In genomic region chr6:144158133-144158532, GRCh38 we compare ENCODE assay signal across 12 cellular contexts. TPM values are rescaled to one million over a fixed set of nuclear protein-coding genes. Genes with fewer than 3 reads are reported as not detected.
A peak's percentile ranks its signal among the peaks of the same experiment; 100 is the strongest.
DNase-seq lines count a peak whose midpoint lies in the region; ATAC-seq, FAIRE-seq and TF ChIP-seq lines count a peak whose summit lies in the region.
"Had no signal": no experiment of that assay in that cellular context is flagged by ENCODE, and none has a peak within 500 bp of the region (broad histone marks: within the 10 kb centered on the region; RNA-seq: fewer than 3 reads in every experiment).

No MANE protein-coding gene starts in this region.

- H3K27ac ChIP-seq in SJSA1 = peak overlapping the region; percentile 65
- H3K27ac ChIP-seq in foreskin keratinocyte = no peak overlapping the region
- H3K27ac ChIP-seq in pancreas = no peak overlapping the region
- H3K27ac ChIP-seq in colonic mucosa = no peak overlapping the region
- H3K27ac ChIP-seq: SK-N-MC had no signal

- no peaks in the 10 kb centered on the region for H3K36me3 ChIP-seq in SJSA1
- H3K36me3 ChIP-seq in pancreas = no peaks in the 10 kb centered on the region
- H3K36me3 ChIP-seq in colonic mucosa = no peaks in the 10 kb centered on the region

- H3K9me3 ChIP-seq in SJSA1 (replicated peaks) (no peaks in the 10 kb centered on the region), pancreas (no peaks in the 10 kb centered on the region), colonic mucosa (no peaks in the 10 kb centered on the region)

- H3K4me3 ChIP-seq in SJSA1 (no peak overlapping the region), pancreas (no peak overlapping the region), colonic mucosa (no peak overlapping the region)
- H3K4me3 ChIP-seq: SK-N-MC had no signal

- H3K9ac ChIP-seq in colonic mucosa (ENCODE audit: low read depth in 2 of 2, low read length in 2 of 2) = no peak overlapping the region

- intact Hi-C loops in pancreas (cut with DNase I) (no loop called here), colonic mucosa (cut with DNase I) (no loop called here)

- TF ChIP-seq CTCF in foreskin keratinocyte (conservative IDR thresholded peaks at IDR 0.05) (no peak), pancreas (IDR thresholded peaks at IDR 0.05) (no peak), colonic mucosa (IDR thresholded peaks at IDR 0.05) (no peak)

- WGBS in pancreas, 2 donors = 57 to 62% methylated on average over 3 of the region's 3 CpGs

- ATAC-seq in foreskin keratinocyte = peak; percentile 33
- ATAC-seq in pancreas = peak in 3 of 4 donors; percentile 58 to 66 (median 61)
- ATAC-seq in esophagus mucosa = no peak
- ATAC-seq in GM18520 (IDR thresholded peaks at IDR 0.05; ENCODE audit: unreplicated experiment) = no peak

- in situ Hi-C loops in Caki2 (cut with HindIII; ENCODE audit: low pct_unique_long_range_greater_than_20kb, low sequenced_read_pairs) = no loop called here

- H3K4me1 ChIP-seq in SJSA1 (replicated peaks) (peaks cover 30% of the 10 kb centered on the region), foreskin keratinocyte (no peaks in the 10 kb centered on the region), pancreas (no peaks in the 10 kb centered on the region), colonic mucosa (no peaks in the 10 kb centered on the region)

- H3K27me3 ChIP-seq in SJSA1 (replicated peaks) = no peaks in the 10 kb centered on the region
- no peaks in the 10 kb centered on the region for H3K27me3 ChIP-seq in foreskin keratinocyte
- no peaks in the 10 kb centered on the region for H3K27me3 ChIP-seq in pancreas
- no peaks in the 10 kb centered on the region for H3K27me3 ChIP-seq in colonic mucosa

- DNase-seq in Caki2 (ENCODE audit: low read depth) = peak; percentile 62
- DNase-seq in SJSA1 (ENCODE audit: low read depth in 1 of 2, low spot score in 2 of 2) = peak; percentile 91 to 93
- peak in 1 of 2 donors; percentile 47 for DNase-seq in foreskin keratinocyte
- peak in 3 of 6 donors; percentile 17 to 41 (median 19) for DNase-seq in pancreas
- no peak for DNase-seq in ureter (ENCODE audit: low spot score)
- DNase-seq in colonic mucosa = no peak
- DNase-seq: GDM1, KG1, kidney had no signal

- FAIRE-seq in pancreas (lab: Jason Lieb, UNC) = no peak
- FAIRE-seq: kidney had no signal

RNA-seq across cellular contexts. Expression of gene STX11, which starts 7.8 kb away (rescaled TPM):
- total RNA-seq in Caki2 (2014; rRNA removed; shearing (Covaris generic); ENCODE audit: low replicate concordance) = 5.7 TPM in 1 of 2 replicates, not detected in the other
- 8.2 and 9.7 TPM in 2 replicates for total RNA-seq in SJSA1 (2014; rRNA removed; shearing (Covaris generic))
- total RNA-seq in foreskin keratinocyte (0.25 and 0.31 TPM in 2 replicates), pancreas (1 to 10 TPM in 4 of 6 donors, under 1 TPM in 2; 0.47 to 2.6 (median 1.0) TPM), esophagus mucosa (5.5 TPM), ureter (5.8 TPM), colonic mucosa (1 to 10 TPM in 1 of 2 donors, under 1 TPM in 1; 0.59 to 3.8 TPM)
- polyA plus RNA-seq in foreskin keratinocyte (0.17 and 0.21 TPM in 2 replicates), pancreas (1 to 10 TPM; 1.1 TPM)

Comparison
In these comparisons a context has a peak if more than half of its experiments do, and no peak if none do; other contexts are left out.
1. DNase-seq: peak in Caki2 (single experiment) and SJSA1 (2 of 2); none in ureter (single experiment) and colonic mucosa (single experiment).
2. ATAC-seq: peak in foreskin keratinocyte (single experiment) and pancreas (3 of 4); none in esophagus mucosa (single experiment) and GM18520 (single experiment).